ENCODE assay signal across 12 cellular contexts in the genomic region with DNA sequence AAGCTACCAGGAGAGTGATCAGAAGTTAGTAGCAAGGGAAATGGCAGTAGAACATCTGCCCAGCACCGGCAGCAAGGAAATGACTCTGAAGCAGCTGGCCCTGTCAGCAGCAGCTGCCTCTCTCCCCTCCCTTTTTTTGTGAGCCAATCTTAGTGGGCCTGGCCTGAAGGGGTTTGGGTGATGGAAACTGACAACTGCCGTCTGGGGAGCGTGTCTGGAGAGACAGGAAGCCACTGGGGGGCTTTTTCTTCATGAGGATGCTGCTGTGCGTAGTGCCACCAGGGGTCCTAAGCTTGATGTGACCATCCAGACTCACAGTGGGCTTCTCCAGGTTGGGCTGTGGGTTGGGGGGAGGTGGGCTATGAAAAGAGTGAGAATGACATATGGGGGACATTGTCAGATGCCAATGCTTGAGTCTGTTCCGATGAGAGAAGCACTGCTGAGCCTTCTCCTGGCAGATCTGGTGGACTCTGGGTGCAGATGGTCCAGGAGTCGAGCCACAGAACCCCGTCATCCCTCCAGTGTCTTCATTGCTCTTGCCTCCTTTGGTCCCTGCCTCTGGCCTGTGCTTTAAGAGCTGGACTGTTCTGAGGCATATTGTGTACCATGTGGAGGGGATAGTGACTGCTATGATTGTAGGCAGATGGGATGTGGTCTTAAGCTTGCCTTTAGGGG.
A peak's percentile ranks its signal among the peaks of the same experiment; 100 is the strongest.
DNase-seq lines count a peak whose midpoint lies in the region; ATAC-seq and TF ChIP-seq lines count a peak whose summit lies in the region.
"Had no signal": no experiment of that assay in that cellular context is flagged by ENCODE, and none has a peak within 500 bp of the region (broad histone marks: within the 10 kb centered on the region; RNA-seq: fewer than 3 reads in every experiment).

No MANE protein-coding gene starts in this region.

- H3K27ac ChIP-seq in upper lobe of right lung (no peak overlapping the region), prostate gland (no peak overlapping the region)
- H3K27ac ChIP-seq: neutrophil had no signal

- intact Hi-C loops in upper lobe of right lung (cut with DNase I) = no loop called here
- intact Hi-C loops in prostate gland (cut with DNase I) = no loop called here

- ATAC-seq in activated T-cell treated with anti-CD3 and anti-CD28 coated beads, Interleukin-2, amount 50 U/mL, for 72 hours (replicated peaks in 1 of 2) = peak; percentile 61 to 70
- ATAC-seq in upper lobe of right lung = peak; percentile 28

- H3K9me3 Mint-ChIP-seq in activated T-cell treated with anti-CD3 and anti-CD28 coated beads, Interleukin-2, amount 50 U/mL, for 72 hours = peaks cover 2 to 3% of the 10 kb centered on the region in 2 donors

- TF ChIP-seq POLR2A in prostate gland (IDR thresholded peaks at IDR 0.05) = no peak

- H3K27me3 Mint-ChIP-seq in activated T-cell treated with anti-CD3 and anti-CD28 coated beads, Interleukin-2, amount 50 U/mL, for 72 hours (ENCODE audit: low read depth) = peaks cover 7% of the 10 kb centered on the region

- no peak overlapping the region for H3K27ac Mint-ChIP-seq in activated T-cell treated with anti-CD3 and anti-CD28 coated beads, Interleukin-2, amount 50 U/mL, for 72 hours

- H3K9me3 ChIP-seq in upper lobe of right lung (no peaks in the 10 kb centered on the region), prostate gland (no peaks in the 10 kb centered on the region)
- H3K9me3 ChIP-seq: heart left ventricle, neutrophil had no signal

- H3K4me1 Mint-ChIP-seq in activated T-cell treated with anti-CD3 and anti-CD28 coated beads, Interleukin-2, amount 50 U/mL, for 72 hours (ENCODE audit: low read depth) = peaks cover 22% of the 10 kb centered on the region

- no peaks in the 10 kb centered on the region for H3K36me3 ChIP-seq in upper lobe of right lung
- no peaks in the 10 kb centered on the region for H3K36me3 ChIP-seq in prostate gland
- H3K36me3 ChIP-seq: heart left ventricle, neutrophil had no signal

- no peak for TF ChIP-seq CTCF in upper lobe of right lung (IDR thresholded peaks at IDR 0.05)
- no peak for TF ChIP-seq CTCF in prostate gland (IDR thresholded peaks at IDR 0.05)

- peaks cover 26% of the 10 kb centered on the region for H3K4me1 ChIP-seq in upper lobe of right lung
- H3K4me1 ChIP-seq in prostate gland (replicated peaks) = no peaks in the 10 kb centered on the region

- 94% methylated on average over 7 of the region's 7 CpGs for WGBS in prostate gland

- H3K27me3 ChIP-seq in upper lobe of right lung = no peaks in the 10 kb centered on the region
- no peaks in the 10 kb centered on the region for H3K27me3 ChIP-seq in prostate gland (replicated peaks; ENCODE audit: insufficient read depth)
- H3K27me3 ChIP-seq: heart left ventricle, neutrophil had no signal

- no peak overlapping the region for H3K4me3 Mint-ChIP-seq in activated T-cell treated with anti-CD3 and anti-CD28 coated beads, Interleukin-2, amount 50 U/mL, for 72 hours

- peaks cover 2 to 5% of the 10 kb centered on the region in 2 donors for H3K36me3 Mint-ChIP-seq in activated T-cell treated with anti-CD3 and anti-CD28 coated beads, Interleukin-2, amount 50 U/mL, for 72 hours (ENCODE audit: insufficient read depth in 2 of 2)

- DNase-seq in activated T-cell treated with anti-CD3 and anti-CD28 coated beads, Interleukin-2, amount 50 U/mL, for 72 hours = peak in 1 of 2 donors; percentile 26
- DNase-seq in activated T-cell treated with anti-CD3 and anti-CD28 coated beads, Interleukin-2, amount 50 U/mL, for 48 hours = no peak
- peak; percentile 76 for DNase-seq in SHP77 treated with DMSO at 0.1 percent for 48 hours (lab: John Stamatoyannopoulos, UW)
- DNase-seq in islet precursor cell = peak; percentile 80
- no peak for DNase-seq in upper lobe of right lung
- DNase-seq in prostate gland (ENCODE audit: low spot score) = no peak
- no peak for DNase-seq in NCI-H2196 treated with DMSO at 0.1 percent for 48 hours (lab: John Stamatoyannopoulos, UW; ENCODE audit: unreplicated experiment)
- no peak for DNase-seq in stimulated activated CD4-positive, alpha-beta T cell treated with anti-CD3 and anti-CD28 coated beads, Interleukin-1b, Interleukin-23, amount 100 ng/mL, for 48 hours
- DNase-seq: AML-193, HCEC 1CT, heart left ventricle had no signal

- H3K4me3 ChIP-seq in upper lobe of right lung = no peak overlapping the region
- no peak overlapping the region for H3K4me3 ChIP-seq in prostate gland
- H3K4me3 ChIP-seq: heart left ventricle had no signal

Comparison
In these comparisons a context has a peak if more than half of its experiments do, and no peak if none do; other contexts are left out.
1. DNase-seq: peak in SHP77 treated with DMSO at 0.1 percent for 48 hours (single experiment) and islet precursor cell (single experiment); none in activated T-cell treated with anti-CD3 and anti-CD28 coated beads, Interleukin-2, amount 50 U/mL, for 48 hours (0 of 2), upper lobe of right lung (single experiment), prostate gland (single experiment), NCI-H2196 treated with DMSO at 0.1 percent for 48 hours (single experiment) and stimulated activated CD4-positive, alpha-beta T cell treated with anti-CD3 and anti-CD28 coated beads, Interleukin-1b, Interleukin-23, amount 100 ng/mL, for 48 hours (single experiment).